ENCODE assay signal across 3 cellular contexts in the genomic region with DNA sequence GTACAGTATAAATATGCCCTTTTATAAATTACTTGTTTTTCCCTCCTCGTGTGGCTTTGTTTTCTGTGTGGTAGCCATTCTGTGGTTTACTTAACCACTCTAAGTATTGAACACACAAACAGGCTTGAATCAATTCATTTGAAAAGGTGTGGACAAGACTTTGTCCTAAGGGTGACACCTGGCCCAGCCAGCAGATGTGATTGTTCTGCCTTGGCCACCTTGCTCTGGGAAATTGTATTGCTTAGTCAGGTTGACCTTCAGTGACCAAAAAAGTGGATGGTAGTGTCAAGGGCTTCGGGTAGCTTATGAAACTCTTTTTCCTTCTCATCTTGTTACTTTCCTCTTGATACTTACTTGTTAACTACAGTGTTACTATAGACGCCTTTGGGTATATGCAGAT.
TF ChIP-seq lines count a peak whose summit lies in the region.

No MANE protein-coding gene starts in this region.

TF ChIP-seq in SK-N-SH, 30 proteins besides CTCF, POLR2A, EP300 and RAD21 (continued from another document):
- TF ChIP-seq, protein P1, sequence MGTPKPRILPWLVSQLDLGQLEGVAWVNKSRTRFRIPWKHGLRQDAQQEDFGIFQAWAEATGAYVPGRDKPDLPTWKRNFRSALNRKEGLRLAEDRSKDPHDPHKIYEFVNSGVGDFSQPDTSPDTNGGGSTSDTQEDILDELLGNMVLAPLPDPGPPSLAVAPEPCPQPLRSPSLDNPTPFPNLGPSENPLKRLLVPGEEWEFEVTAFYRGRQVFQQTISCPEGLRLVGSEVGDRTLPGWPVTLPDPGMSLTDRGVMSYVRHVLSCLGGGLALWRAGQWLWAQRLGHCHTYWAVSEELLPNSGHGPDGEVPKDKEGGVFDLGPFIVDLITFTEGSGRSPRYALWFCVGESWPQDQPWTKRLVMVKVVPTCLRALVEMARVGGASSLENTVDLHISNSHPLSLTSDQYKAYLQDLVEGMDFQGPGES (IDR thresholded peaks at IDR 0.05; ENCODE audit: low read depth, low read length), result no peak
- TF ChIP-seq, protein P2, sequence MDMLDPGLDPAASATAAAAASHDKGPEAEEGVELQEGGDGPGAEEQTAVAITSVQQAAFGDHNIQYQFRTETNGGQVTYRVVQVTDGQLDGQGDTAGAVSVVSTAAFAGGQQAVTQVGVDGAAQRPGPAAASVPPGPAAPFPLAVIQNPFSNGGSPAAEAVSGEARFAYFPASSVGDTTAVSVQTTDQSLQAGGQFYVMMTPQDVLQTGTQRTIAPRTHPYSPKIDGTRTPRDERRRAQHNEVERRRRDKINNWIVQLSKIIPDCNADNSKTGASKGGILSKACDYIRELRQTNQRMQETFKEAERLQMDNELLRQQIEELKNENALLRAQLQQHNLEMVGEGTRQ (IDR thresholded peaks at IDR 0.05; ENCODE audit: borderline replicate concordance, low read depth, low read length), result no peak
- no peak for TF ChIP-seq GATA2 (CRISPR knock-in tag; IDR thresholded peaks at IDR 0.05)
- no peak for TF ChIP-seq TAF1 (IDR thresholded peaks at IDR 0.05; ENCODE audit: borderline replicate concordance, low read depth, low read length)
- no peak for TF ChIP-seq YY1 (IDR thresholded peaks at IDR 0.05; ENCODE audit: low read depth)
- no peak for TF ChIP-seq SIN3A (IDR thresholded peaks at IDR 0.05; ENCODE audit: borderline replicate concordance, low read depth, low read length)
- TF ChIP-seq RCOR1 (IDR thresholded peaks at IDR 0.05; ENCODE audit: low read length), result no peak
- TF ChIP-seq FOXM1 (IDR thresholded peaks at IDR 0.05; ENCODE audit: low read depth), result no peak
- TF ChIP-seq NRF1 (IDR thresholded peaks at IDR 0.05; ENCODE audit: low read depth, low read length), result no peak
- no peak for TF ChIP-seq FOXJ3 (CRISPR knock-in tag; IDR thresholded peaks at IDR 0.05)
- no peak for TF ChIP-seq TEAD4 (IDR thresholded peaks at IDR 0.05; ENCODE audit: borderline replicate concordance, insufficient read depth)
- TF ChIP-seq SMC3 (IDR thresholded peaks at IDR 0.05; ENCODE audit: low read depth, low read length), result no peak
- TF ChIP-seq MAX (IDR thresholded peaks at IDR 0.05; ENCODE audit: low read depth), result no peak
- no peak for TF ChIP-seq USF1 (IDR thresholded peaks at IDR 0.05; ENCODE audit: borderline replicate concordance, low read depth)
- no peak for TF ChIP-seq PBX3 (IDR thresholded peaks at IDR 0.05)
- no peak for TF ChIP-seq RXRA (IDR thresholded peaks at IDR 0.05; ENCODE audit: borderline replicate concordance, low read depth)
- TF ChIP-seq JUND (IDR thresholded peaks at IDR 0.05), result no peak
- TF ChIP-seq GABPA (IDR thresholded peaks at IDR 0.05; ENCODE audit: low read depth), result no peak
- no peak for TF ChIP-seq FOSL2 (IDR thresholded peaks at IDR 0.05; ENCODE audit: borderline replicate concordance, low read depth)

TF ChIP-seq in SK-N-SH treated with all-trans-retinoic acid at 6 μM for 48 hours, 23 proteins besides CTCF, POLR2A, EP300 and RAD21 (continued from another document and continues in another):
- TF ChIP-seq, protein P3, sequence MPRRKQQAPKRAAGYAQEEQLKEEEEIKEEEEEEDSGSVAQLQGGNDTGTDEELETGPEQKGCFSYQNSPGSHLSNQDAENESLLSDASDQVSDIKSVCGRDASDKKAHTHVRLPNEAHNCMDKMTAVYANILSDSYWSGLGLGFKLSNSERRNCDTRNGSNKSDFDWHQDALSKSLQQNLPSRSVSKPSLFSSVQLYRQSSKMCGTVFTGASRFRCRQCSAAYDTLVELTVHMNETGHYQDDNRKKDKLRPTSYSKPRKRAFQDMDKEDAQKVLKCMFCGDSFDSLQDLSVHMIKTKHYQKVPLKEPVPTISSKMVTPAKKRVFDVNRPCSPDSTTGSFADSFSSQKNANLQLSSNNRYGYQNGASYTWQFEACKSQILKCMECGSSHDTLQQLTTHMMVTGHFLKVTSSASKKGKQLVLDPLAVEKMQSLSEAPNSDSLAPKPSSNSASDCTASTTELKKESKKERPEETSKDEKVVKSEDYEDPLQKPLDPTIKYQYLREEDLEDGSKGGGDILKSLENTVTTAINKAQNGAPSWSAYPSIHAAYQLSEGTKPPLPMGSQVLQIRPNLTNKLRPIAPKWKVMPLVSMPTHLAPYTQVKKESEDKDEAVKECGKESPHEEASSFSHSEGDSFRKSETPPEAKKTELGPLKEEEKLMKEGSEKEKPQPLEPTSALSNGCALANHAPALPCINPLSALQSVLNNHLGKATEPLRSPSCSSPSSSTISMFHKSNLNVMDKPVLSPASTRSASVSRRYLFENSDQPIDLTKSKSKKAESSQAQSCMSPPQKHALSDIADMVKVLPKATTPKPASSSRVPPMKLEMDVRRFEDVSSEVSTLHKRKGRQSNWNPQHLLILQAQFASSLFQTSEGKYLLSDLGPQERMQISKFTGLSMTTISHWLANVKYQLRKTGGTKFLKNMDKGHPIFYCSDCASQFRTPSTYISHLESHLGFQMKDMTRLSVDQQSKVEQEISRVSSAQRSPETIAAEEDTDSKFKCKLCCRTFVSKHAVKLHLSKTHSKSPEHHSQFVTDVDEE (CRISPR knock-in tag; IDR thresholded peaks at IDR 0.05), result no peak
- TF ChIP-seq TOX (CRISPR knock-in tag; IDR thresholded peaks at IDR 0.05; ENCODE audit: borderline replicate concordance) (no peak), TCF4 (CRISPR knock-in tag; IDR thresholded peaks at IDR 0.05; ENCODE audit: borderline replicate concordance) (no peak), ZFP30 (CRISPR knock-in tag; IDR thresholded peaks at IDR 0.05) (no peak), PPARA (CRISPR knock-in tag; IDR thresholded peaks at IDR 0.05; ENCODE audit: borderline replicate concordance) (no peak), ESRRG (CRISPR knock-in tag; IDR thresholded peaks at IDR 0.05) (no peak), RARB (CRISPR knock-in tag; IDR thresholded peaks at IDR 0.05) (no peak), ZNF8 (CRISPR knock-in tag; IDR thresholded peaks at IDR 0.05) (no peak), SNAI2 (CRISPR knock-in tag; IDR thresholded peaks at IDR 0.05) (no peak), ZNF565 (CRISPR knock-in tag; conservative IDR thresholded peaks at IDR 0.05; ENCODE audit: low read depth) (no peak)
- TF ChIP-seq, protein P4, sequence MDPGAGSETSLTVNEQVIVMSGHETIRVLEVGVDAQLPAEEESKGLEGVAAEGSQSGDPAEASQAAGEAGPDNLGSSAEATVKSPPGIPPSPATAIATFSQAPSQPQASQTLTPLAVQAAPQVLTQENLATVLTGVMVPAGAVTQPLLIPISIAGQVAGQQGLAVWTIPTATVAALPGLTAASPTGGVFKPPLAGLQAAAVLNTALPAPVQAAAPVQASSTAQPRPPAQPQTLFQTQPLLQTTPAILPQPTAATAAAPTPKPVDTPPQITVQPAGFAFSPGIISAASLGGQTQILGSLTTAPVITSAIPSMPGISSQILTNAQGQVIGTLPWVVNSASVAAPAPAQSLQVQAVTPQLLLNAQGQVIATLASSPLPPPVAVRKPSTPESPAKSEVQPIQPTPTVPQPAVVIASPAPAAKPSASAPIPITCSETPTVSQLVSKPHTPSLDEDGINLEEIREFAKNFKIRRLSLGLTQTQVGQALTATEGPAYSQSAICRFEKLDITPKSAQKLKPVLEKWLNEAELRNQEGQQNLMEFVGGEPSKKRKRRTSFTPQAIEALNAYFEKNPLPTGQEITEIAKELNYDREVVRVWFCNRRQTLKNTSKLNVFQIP (CRISPR knock-in tag; IDR thresholded peaks at IDR 0.05; ENCODE audit: borderline replicate concordance, low read depth), result no peak
- TF ChIP-seq, protein P5, sequence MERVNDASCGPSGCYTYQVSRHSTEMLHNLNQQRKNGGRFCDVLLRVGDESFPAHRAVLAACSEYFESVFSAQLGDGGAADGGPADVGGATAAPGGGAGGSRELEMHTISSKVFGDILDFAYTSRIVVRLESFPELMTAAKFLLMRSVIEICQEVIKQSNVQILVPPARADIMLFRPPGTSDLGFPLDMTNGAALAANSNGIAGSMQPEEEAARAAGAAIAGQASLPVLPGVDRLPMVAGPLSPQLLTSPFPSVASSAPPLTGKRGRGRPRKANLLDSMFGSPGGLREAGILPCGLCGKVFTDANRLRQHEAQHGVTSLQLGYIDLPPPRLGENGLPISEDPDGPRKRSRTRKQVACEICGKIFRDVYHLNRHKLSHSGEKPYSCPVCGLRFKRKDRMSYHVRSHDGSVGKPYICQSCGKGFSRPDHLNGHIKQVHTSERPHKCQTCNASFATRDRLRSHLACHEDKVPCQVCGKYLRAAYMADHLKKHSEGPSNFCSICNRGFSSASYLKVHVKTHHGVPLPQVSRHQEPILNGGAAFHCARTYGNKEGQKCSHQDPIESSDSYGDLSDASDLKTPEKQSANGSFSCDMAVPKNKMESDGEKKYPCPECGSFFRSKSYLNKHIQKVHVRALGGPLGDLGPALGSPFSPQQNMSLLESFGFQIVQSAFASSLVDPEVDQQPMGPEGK (CRISPR knock-in tag; IDR thresholded peaks at IDR 0.05; ENCODE audit: borderline replicate concordance), result no peak
- TF ChIP-seq, protein P6, sequence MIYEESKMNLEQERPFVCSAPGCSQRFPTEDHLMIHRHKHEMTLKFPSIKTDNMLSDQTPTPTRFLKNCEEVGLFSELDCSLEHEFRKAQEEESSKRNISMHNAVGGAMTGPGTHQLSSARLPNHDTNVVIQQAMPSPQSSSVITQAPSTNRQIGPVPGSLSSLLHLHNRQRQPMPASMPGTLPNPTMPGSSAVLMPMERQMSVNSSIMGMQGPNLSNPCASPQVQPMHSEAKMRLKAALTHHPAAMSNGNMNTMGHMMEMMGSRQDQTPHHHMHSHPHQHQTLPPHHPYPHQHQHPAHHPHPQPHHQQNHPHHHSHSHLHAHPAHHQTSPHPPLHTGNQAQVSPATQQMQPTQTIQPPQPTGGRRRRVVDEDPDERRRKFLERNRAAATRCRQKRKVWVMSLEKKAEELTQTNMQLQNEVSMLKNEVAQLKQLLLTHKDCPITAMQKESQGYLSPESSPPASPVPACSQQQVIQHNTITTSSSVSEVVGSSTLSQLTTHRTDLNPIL (CRISPR knock-in tag; IDR thresholded peaks at IDR 0.05; ENCODE audit: low read depth), result no peak

TF ChIP-seq in HCT116, 20 proteins besides CTCF, POLR2A, EP300 and RAD21 (continued from another document):
- TF ChIP-seq TCF7L2 (IDR thresholded peaks at IDR 0.05; ENCODE audit: borderline replicate concordance, extremely low read depth, insufficient read depth, insufficient read length) (no peak), CEBPB (IDR thresholded peaks at IDR 0.05; ENCODE audit: low read depth) (no peak), CBX3 (IDR thresholded peaks at IDR 0.05; ENCODE audit: low read depth) (no peak), ZFX (IDR thresholded peaks at IDR 0.05) (no peak), EZH2phosphoT487 (IDR thresholded peaks at IDR 0.05; ENCODE audit: borderline replicate concordance) (no peak), ELF1 (IDR thresholded peaks at IDR 0.05; ENCODE audit: borderline replicate concordance, low read depth) (no peak), SP1 (IDR thresholded peaks at IDR 0.05; ENCODE audit: low read depth) (no peak)
